In the genomic region with DNA sequence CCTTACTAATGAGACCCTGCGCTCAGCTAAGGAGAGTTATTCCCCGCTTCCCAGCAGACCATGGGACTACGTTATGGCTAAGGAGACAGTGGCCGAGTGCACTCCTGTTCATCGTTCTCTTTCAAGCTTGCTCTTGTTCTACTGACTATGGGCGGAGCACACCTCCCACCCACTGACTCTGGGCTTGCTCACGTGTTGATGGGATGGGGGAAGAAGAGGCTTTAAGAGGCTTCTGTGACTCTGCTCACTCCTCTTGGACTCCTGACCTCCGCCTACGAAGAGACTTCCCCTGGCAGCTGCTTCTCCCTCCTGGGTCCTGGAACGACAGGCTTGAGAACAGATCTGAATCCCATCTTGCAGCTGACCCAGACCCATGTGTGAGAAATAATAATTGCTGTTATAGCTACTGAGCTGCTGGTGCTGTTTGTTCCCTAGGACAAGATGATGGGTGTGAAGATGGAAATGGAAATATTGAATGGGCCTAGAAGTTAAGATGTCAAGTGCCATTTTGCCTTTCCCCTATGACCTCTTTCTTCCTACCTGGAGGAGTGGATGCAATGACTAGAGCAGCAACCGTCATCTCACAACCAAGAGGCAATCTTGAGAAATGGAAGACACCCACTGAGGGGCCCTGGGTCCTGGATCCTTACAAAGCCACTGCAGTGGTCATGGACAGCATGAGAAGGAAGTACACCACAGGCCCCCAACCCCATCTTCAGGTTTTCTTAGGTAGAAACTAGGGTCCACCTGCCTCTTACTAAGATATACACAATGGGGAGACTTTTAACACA, we compare ENCODE assay signal across 18 cellular contexts. TPM values are rescaled to one million over a fixed set of nuclear protein-coding genes. Genes with fewer than 3 reads are reported as not detected.
DNase-seq lines count a peak whose midpoint lies in the region; ATAC-seq and TF ChIP-seq lines count a peak whose summit lies in the region.
"Had no signal": no experiment of that assay in that cellular context is flagged by ENCODE, and none has a peak within 500 bp of the region (broad histone marks: within the 10 kb centered on the region; RNA-seq: fewer than 3 reads in every experiment).

No MANE protein-coding gene starts in this region.

- ATAC-seq in CD4-positive, alpha-beta T cell (ENCODE audit: poor library complexity): no peak
- ATAC-seq in natural killer cell: no peak
- ATAC-seq: activated CD4-positive, CD25-positive, alpha-beta regulatory T cell treated with anti-CD3 and anti-CD28 coated beads, Interleukin-2, amount 50 U/mL, for 24 hours; K562 had no signal

- intact Hi-C loops in CD14-positive monocyte (cut with micrococcal nuclease) (loop anchor here in 1 of 2 donors (5.0 kb wide), 1 partner anchor 39 kb away; the partner anchor contains the start of gene MECP2), natural killer cell (cut with micrococcal nuclease) (no loop called here)
- intact Hi-C loops in CD4-positive, alpha-beta T cell (cut with DNase I, micrococcal nuclease): no loop called here

- CTCF ChIA-PET in CD4-positive, alpha-beta T cell (lab: Charles Lee): no interaction called here
- CTCF ChIA-PET in activated naive CD4-positive, alpha-beta T cell treated with anti-CD3 and anti-CD28 coated beads, Interleukin-2, amount 10 ng/mL, durations not matched to agents 7 days and 5 days (lab: Charles Lee): interaction anchor here (1.0 kb wide), 1 partner anchor 10 kb away, joined by 3 read pairs; no protein-coding TSS in a partner anchor

- H3K9ac ChIP-seq in GM23248: no peak overlapping the region

- no peak overlapping the region for H3K27ac ChIP-seq in CD4-positive, alpha-beta T cell (ENCODE audit: low read depth, low read length)
- no peak overlapping the region for H3K27ac ChIP-seq in GM23248
- H3K27ac ChIP-seq: tibial artery had no signal

- H3K4me1 Mint-ChIP-seq in CD14-positive monocyte: peaks cover 44% of the 10 kb centered on the region
- H3K4me1 Mint-ChIP-seq in CD4-positive, alpha-beta T cell (ENCODE audit: low read depth): peaks cover 63% of the 10 kb centered on the region
- H3K4me1 Mint-ChIP-seq in activated naive CD4-positive, alpha-beta T cell treated with anti-CD3 and anti-CD28 coated beads, Interleukin-2, amount 10 ng/mL, durations not matched to agents 7 days and 5 days: peaks cover 37% of the 10 kb centered on the region
- H3K4me1 Mint-ChIP-seq in natural killer cell: peaks cover 47 to 59% of the 10 kb centered on the region in 2 donors

- H3K27me3 Mint-ChIP-seq in CD14-positive monocyte (ENCODE audit: low read depth in 3 of 3): peaks cover 0 to 39% (median 0%) of the 10 kb centered on the region in 3 donors
- H3K27me3 Mint-ChIP-seq in CD4-positive, alpha-beta T cell: no peaks in the 10 kb centered on the region
- no peaks in the 10 kb centered on the region for H3K27me3 Mint-ChIP-seq in activated naive CD4-positive, alpha-beta T cell treated with anti-CD3 and anti-CD28 coated beads, Interleukin-2, amount 10 ng/mL, durations not matched to agents 7 days and 5 days
- H3K27me3 Mint-ChIP-seq in natural killer cell (ENCODE audit: low read depth in 2 of 2): no peaks in the 10 kb centered on the region
- H3K27me3 Mint-ChIP-seq: B cell had no signal

- POLR2A ChIA-PET in CD4-positive, alpha-beta T cell (lab: Charles Lee): no interaction called here

- no peaks in the 10 kb centered on the region for H3K36me3 ChIP-seq in GM23248 (ENCODE audit: low read depth)
- H3K36me3 ChIP-seq: tibial artery had no signal

- no peaks in the 10 kb centered on the region for H3K9me2 ChIP-seq in GM23248 (ENCODE audit: insufficient read depth)

- H3K4me1 ChIP-seq in GM23248 (ENCODE audit: insufficient read depth): 0 out of 2 replicates have a peak, but pooled peaks cover 3% of the 10 kb centered on the region

- H3K27ac Mint-ChIP-seq in CD14-positive monocyte: peak overlapping the region in 6 of 7 donors; percentile 7 to 72 (median 60)
- H3K27ac Mint-ChIP-seq in CD4-positive, alpha-beta T cell: peak overlapping the region; percentile 60
- H3K27ac Mint-ChIP-seq in activated naive CD4-positive, alpha-beta T cell treated with anti-CD3 and anti-CD28 coated beads, Interleukin-2, amount 10 ng/mL, durations not matched to agents 7 days and 5 days: peak overlapping the region; percentile 24
- peak overlapping the region; percentile 58 to 83 for H3K27ac Mint-ChIP-seq in natural killer cell
- H3K27ac Mint-ChIP-seq: B cell had no signal

- H3K27me3 ChIP-seq in CD4-positive, alpha-beta T cell (ENCODE audit: control insufficient read depth, insufficient read depth, low read length): no peaks in the 10 kb centered on the region
- H3K27me3 ChIP-seq in GM23248 (replicated peaks; ENCODE audit: insufficient read depth): no peaks in the 10 kb centered on the region
- H3K27me3 ChIP-seq: tibial artery had no signal

- DNase-seq in CD14-positive monocyte (ENCODE audit: low spot score) (no peak), natural killer cell (no peak), KG1 (lab: John Stamatoyannopoulos, UW) (no peak), GM23248 (no peak), NCI-H146 treated with DMSO at 0.1 percent for 48 hours (lab: John Stamatoyannopoulos, UW; ENCODE audit: unreplicated experiment) (no peak)
- no peak for DNase-seq in CD4-positive, alpha-beta T cell
- DNase-seq in activated naive CD4-positive, alpha-beta T cell treated with anti-CD3 and anti-CD28 coated beads, Interleukin-2, amount 10 ng/mL, durations not matched to agents 7 days and 5 days: no peak
- DNase-seq: foreskin fibroblast; H7; NCI-H2081; NCI-H524 treated with DMSO at 0.1 percent for 48 hours; SIG-M5; stimulated activated CD4-positive, alpha-beta T cell treated with anti-CD3 and anti-CD28 coated beads, Interleukin-4, amount 100 ng/mL, for 24 hours; stimulated activated CD8-positive, alpha-beta memory T cell treated with anti-CD3 and anti-CD28 coated beads, Interleukin-4, amount 100 ng/mL, for 48 hours; tibial artery had no signal

- H2AFZ ChIP-seq in GM23248: no peak overlapping the region

- no peaks in the 10 kb centered on the region for H3F3A ChIP-seq in GM23248 (ENCODE audit: insufficient read depth)

- H4K20me1 ChIP-seq in GM23248 (ENCODE audit: insufficient read depth): peaks cover 4% of the 10 kb centered on the region; the same call in 1 of the 2 replicates

- no peak for TF ChIP-seq CTCF in CD14-positive monocyte (IDR thresholded peaks at IDR 0.05)
- TF ChIP-seq CTCF in CD4-positive, alpha-beta T cell (IDR thresholded peaks at IDR 0.05): no peak
- TF ChIP-seq CTCF in natural killer cell (IDR thresholded peaks at IDR 0.05): no peak

- in situ Hi-C loops in GM23248 (cut with MboI): no loop called here

- peaks cover 97% of the 10 kb centered on the region for H3K79me2 ChIP-seq in GM23248 (ENCODE audit: insufficient read depth)

- no peaks in the 10 kb centered on the region for H3K9me3 ChIP-seq in CD4-positive, alpha-beta T cell (ENCODE audit: control insufficient read depth, low read length)
- H3K9me3 ChIP-seq in GM23248 (ENCODE audit: low read depth): no peaks in the 10 kb centered on the region
- H3K9me3 ChIP-seq: tibial artery had no signal

- peaks cover 0 to 5% (median 0%) of the 10 kb centered on the region in 7 donors for H3K9me3 Mint-ChIP-seq in CD14-positive monocyte
- H3K9me3 Mint-ChIP-seq in CD4-positive, alpha-beta T cell: no peaks in the 10 kb centered on the region
- H3K9me3 Mint-ChIP-seq in activated naive CD4-positive, alpha-beta T cell treated with anti-CD3 and anti-CD28 coated beads, Interleukin-2, amount 10 ng/mL, durations not matched to agents 7 days and 5 days: no peaks in the 10 kb centered on the region
- H3K9me3 Mint-ChIP-seq in natural killer cell: no peaks in the 10 kb centered on the region

- H3K36me3 Mint-ChIP-seq in CD14-positive monocyte (peaks cover 33 to 40% of the 10 kb centered on the region in 2 donors), natural killer cell (no peaks in the 10 kb centered on the region)
- H3K36me3 Mint-ChIP-seq in CD4-positive, alpha-beta T cell (ENCODE audit: low read depth): peaks cover 70% of the 10 kb centered on the region
- peaks cover 32% of the 10 kb centered on the region for H3K36me3 Mint-ChIP-seq in activated naive CD4-positive, alpha-beta T cell treated with anti-CD3 and anti-CD28 coated beads, Interleukin-2, amount 10 ng/mL, durations not matched to agents 7 days and 5 days

- H3K4me3 ChIP-seq in GM23248: no peak overlapping the region
- H3K4me3 ChIP-seq: K562, tibial artery had no signal

- no peak overlapping the region for H3K4me3 Mint-ChIP-seq in CD14-positive monocyte
- no peak overlapping the region for H3K4me3 Mint-ChIP-seq in CD4-positive, alpha-beta T cell
- H3K4me3 Mint-ChIP-seq in activated naive CD4-positive, alpha-beta T cell treated with anti-CD3 and anti-CD28 coated beads, Interleukin-2, amount 10 ng/mL, durations not matched to agents 7 days and 5 days: no peak overlapping the region
- H3K4me3 Mint-ChIP-seq in natural killer cell: no peak overlapping the region
- H3K4me3 Mint-ChIP-seq: B cell had no signal

- no peak overlapping the region for H3K4me2 ChIP-seq in GM23248 (ENCODE audit: unreplicated experiment)

- WGBS in GM23248 (ENCODE audit: low coverage in 1 of 2, low lambda C conversion rate in 2 of 2, missing lambda C conversion rate in 2 of 2), 2 experiments: 88 to 91% methylated on average over 10 to 11 of the region's 11 CpGs

RNA-seq across cellular contexts. Expression of gene IRAK1, which starts 38.7 kb away (rescaled TPM):
- 10 to 100 TPM; 47.8 to 49.5 TPM for polyA plus RNA-seq in CD14-positive monocyte
- 10 to 100 TPM; 61.2 to 67.4 TPM for total RNA-seq in CD4-positive, alpha-beta T cell
- 100 to 1,000 TPM in 2 of 3 donors, 10 to 100 TPM in 1; 87.5 to 114 (median 107) TPM for total RNA-seq in natural killer cell
- total RNA-seq in GM23248 (2014; rRNA removed; shearing (Covaris generic)): 45.3 and 54.7 TPM in 2 replicates
- 58.7 and 58.8 TPM in 2 replicates for polyA plus RNA-seq in GM23248 (2016; fragmentation: Nextera tagmentation; extraction: Ambion mirVana)

RNA-seq across cellular contexts. Expression of gene MECP2, which starts 39.1 kb away (rescaled TPM):
- polyA plus RNA-seq in CD14-positive monocyte: 1 to 10 TPM; 5.2 to 9.6 TPM
- total RNA-seq in CD4-positive, alpha-beta T cell: 100 to 1,000 TPM; 120 to 133 TPM
- total RNA-seq in natural killer cell: 100 to 1,000 TPM; 177 to 198 (median 182) TPM
- 16.5 and 16.7 TPM in 2 replicates for total RNA-seq in GM23248 (2014; rRNA removed; shearing (Covaris generic))
- polyA plus RNA-seq in GM23248 (2016; fragmentation: Nextera tagmentation; extraction: Ambion mirVana): 10.3 and 13.0 TPM in 2 replicates
